Comparison of ENCODE assay signal across 8 cellular contexts in the genomic region with DNA sequence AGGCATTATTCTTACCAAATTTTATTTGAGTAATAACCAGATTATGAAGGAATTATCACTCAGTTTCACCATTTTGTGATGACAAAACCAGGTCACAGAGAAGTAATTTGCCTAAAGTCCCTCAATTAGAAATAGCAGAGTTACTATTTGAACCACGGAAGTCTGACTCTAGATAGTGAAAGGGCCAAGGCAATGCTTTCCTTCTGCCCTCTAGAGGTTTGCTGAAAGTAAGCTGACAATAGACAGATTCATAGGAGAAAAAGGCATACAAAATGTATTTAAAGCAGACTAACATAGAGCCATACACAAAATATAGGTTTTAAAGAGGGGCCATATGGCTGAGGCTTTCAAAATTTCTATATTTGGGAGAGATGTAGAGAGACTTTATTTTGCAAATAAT. TPM values are rescaled to one million over a fixed set of nuclear protein-coding genes. Genes with fewer than 3 reads are reported as not detected.
DNase-seq lines count a peak whose midpoint lies in the region; ATAC-seq, FAIRE-seq and TF ChIP-seq lines count a peak whose summit lies in the region.

No MANE protein-coding gene starts in this region.

- H3K27me3 ChIP-seq in body of pancreas = no peaks in the 10 kb centered on the region

- no peaks in the 10 kb centered on the region for H3K4me1 ChIP-seq in body of pancreas

- TF ChIP-seq POLR2A in body of pancreas (IDR thresholded peaks at IDR 0.05) (no peak), H54 (IDR thresholded peaks at IDR 0.05; ENCODE audit: low read depth, low read length) (no peak)

- H3K36me3 Mint-ChIP-seq in progenitor cell of endocrine pancreas (ENCODE audit: insufficient read depth) = no peaks in the 10 kb centered on the region

- H3K4me3 ChIP-seq in body of pancreas = no peak overlapping the region

- no peaks in the 10 kb centered on the region for H3K9me3 Mint-ChIP-seq in progenitor cell of endocrine pancreas (ENCODE audit: low read depth)

- DNase-seq in body of pancreas = peak in 3 of 4 donors; percentile 6 to 15 (median 13)
- no peak for DNase-seq in progenitor cell of endocrine pancreas (ENCODE audit: low spot score, unreplicated experiment)
- no peak for DNase-seq in H54 (ENCODE audit: insufficient read length, low spot score)
- DNase-seq in SHP77 treated with DMSO at 0.1 percent for 48 hours (lab: John Stamatoyannopoulos, UW) = no peak
- DNase-seq in stimulated activated CD4-positive, alpha-beta T cell treated with anti-CD3 and anti-CD28 coated beads, Interleukin-4, amount 100 ng/mL, for 4 hours = no peak

- no peak overlapping the region for H3K27ac Mint-ChIP-seq in progenitor cell of endocrine pancreas

- TF ChIP-seq CTCF in body of pancreas (IDR thresholded peaks at IDR 0.05) (peak; percentile 14 to 62 (median 53)), progenitor cell of endocrine pancreas (IDR thresholded peaks at IDR 0.05; ENCODE audit: unreplicated experiment) (peak; percentile 50)

- no peak overlapping the region for H3K4me3 Mint-ChIP-seq in progenitor cell of endocrine pancreas (ENCODE audit: low read depth)

- H3K4me1 Mint-ChIP-seq in progenitor cell of endocrine pancreas (ENCODE audit: low read depth) = peaks cover 4% of the 10 kb centered on the region

- WGBS in body of pancreas, 2 donors = 6 to 8% methylated on average over 1 of the region's 1 CpG

- no peak for FAIRE-seq in H54 (lab: Jason Lieb, UNC)

- intact Hi-C loops in body of pancreas (cut with DNase I) = loop anchor here (10.0 kb wide), 1 partner anchor 387 kb away; no protein-coding TSS in a partner anchor

- ATAC-seq in GM19043 (IDR thresholded peaks at IDR 0.05; ENCODE audit: low read depth, unreplicated experiment) (peak; percentile 58), HG03439 (IDR thresholded peaks at IDR 0.05; ENCODE audit: unreplicated experiment) (peak; percentile 53), body of pancreas (peak; percentile 83), HG02981 (IDR thresholded peaks at IDR 0.05; ENCODE audit: unreplicated experiment) (no peak)

- no peaks in the 10 kb centered on the region for H3K36me3 ChIP-seq in body of pancreas (replicated peaks in 1 of 2; ENCODE audit: insufficient read depth in 1 of 2, low read depth in 2 of 2)

- H3K27me3 Mint-ChIP-seq in progenitor cell of endocrine pancreas = no peaks in the 10 kb centered on the region

- no peaks in the 10 kb centered on the region for H3K9me3 ChIP-seq in body of pancreas

- no peak overlapping the region for H3K27ac ChIP-seq in body of pancreas

RNA-seq across cellular contexts. Expression of gene CXXC4, which starts 43.1 kb away (rescaled TPM):
- 1 to 10 TPM; 3.6 to 3.9 TPM for total RNA-seq in body of pancreas
- total RNA-seq in progenitor cell of endocrine pancreas = 35.5 and 40.8 TPM in 2 replicates

Comparison
In these comparisons a context has a peak if more than half of its experiments do, and no peak if none do; other contexts are left out.
1. DNase-seq: peak in body of pancreas (3 of 4); none in progenitor cell of endocrine pancreas (single experiment), H54 (single experiment), SHP77 treated with DMSO at 0.1 percent for 48 hours (single experiment) and stimulated activated CD4-positive, alpha-beta T cell treated with anti-CD3 and anti-CD28 coated beads, Interleukin-4, amount 100 ng/mL, for 4 hours (0 of 2).